Comparison of ENCODE assay signal across 29 cellular contexts in the genomic region with DNA sequence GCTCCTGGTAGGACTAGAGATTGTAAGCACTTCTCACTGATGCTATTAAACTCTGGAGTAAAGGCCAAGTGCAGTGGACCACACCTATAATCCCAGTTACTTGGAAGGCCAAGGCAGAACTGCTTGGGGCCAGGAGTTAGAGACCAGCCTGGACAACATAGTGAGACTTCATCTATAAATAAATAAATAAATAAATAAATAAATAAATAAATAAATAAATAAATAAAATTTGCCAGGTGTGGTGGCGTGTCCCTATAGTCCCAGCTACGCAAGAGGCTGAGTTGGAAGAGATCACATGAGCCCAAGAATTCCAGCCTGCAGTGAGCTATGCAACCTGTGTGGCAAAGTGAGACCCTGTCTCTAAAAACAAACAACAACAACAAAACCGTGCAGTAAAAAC.
"Had no signal": no experiment of that assay in that cellular context is flagged by ENCODE, and none has a peak within 500 bp of the region (broad histone marks: within the 10 kb centered on the region; RNA-seq: fewer than 3 reads in every experiment).

No MANE protein-coding gene starts in this region.

- H3K9me3 ChIP-seq: colonic mucosa, esophagus muscularis mucosa, esophagus squamous epithelium, gastrocnemius medialis, gastroesophageal sphincter, heart left ventricle had no signal

- FAIRE-seq: colon, endometrium, endothelial cell of umbilical vein, frontal cortex had no signal

- DNase-seq: colonic mucosa; cortex of kidney; dermis blood vessel endothelial cell; dorsolateral prefrontal cortex; effector CD4-positive, alpha-beta T cell; effector CD8-positive, alpha-beta T cell; effector memory CD4-positive, alpha-beta T cell; effector memory CD8-positive, alpha-beta T cell; endodermal cell; erythroblast; esophagus squamous epithelium; foreskin fibroblast; foreskin keratinocyte; foreskin melanocyte; gastrocnemius medialis; glutamatergic neuron; head of caudate nucleus; heart left ventricle; heart right ventricle had no signal

- H3K36me3 ChIP-seq: colonic mucosa, esophagus muscularis mucosa, esophagus squamous epithelium, gastrocnemius medialis, gastroesophageal sphincter, heart left ventricle, heart right ventricle had no signal

- H3K4me2 ChIP-seq: hepatocyte had no signal

- H3K27ac ChIP-seq: colonic mucosa, coronary artery, dorsolateral prefrontal cortex, epithelial cell of prostate, esophagus muscularis mucosa, esophagus squamous epithelium, foreskin keratinocyte, gastrocnemius medialis, gastroesophageal sphincter, heart left ventricle, heart right ventricle, hepatocyte had no signal

- H3K4me3 ChIP-seq: colonic mucosa, coronary artery, dorsolateral prefrontal cortex, esophagus muscularis mucosa, esophagus squamous epithelium, gastrocnemius medialis, gastroesophageal sphincter, heart left ventricle, heart right ventricle, hepatocyte had no signal

- H3K4me1 ChIP-seq: colonic mucosa, esophagus muscularis mucosa, esophagus squamous epithelium, foreskin keratinocyte, gastrocnemius medialis, gastroesophageal sphincter, heart left ventricle, heart right ventricle had no signal

- ATAC-seq: effector memory CD8-positive, alpha-beta T cell; esophagus mucosa; foreskin keratinocyte; gastrocnemius medialis; gastroesophageal sphincter; heart left ventricle; heart right ventricle had no signal
